ENCODE assay signal across 8 cellular contexts in genomic region chr13:113816925-113817859, GRCh38. TPM values are rescaled to one million over a fixed set of nuclear protein-coding genes. Genes with fewer than 3 reads are reported as not detected.
DNase-seq lines count a peak whose midpoint lies in the region; ATAC-seq and TF ChIP-seq lines count a peak whose summit lies in the region.

No MANE protein-coding gene starts in this region.

- H3K36me3 ChIP-seq in lung (ENCODE audit: control insufficient read depth in 2 of 2, insufficient read depth in 2 of 2, low read length in 2 of 2) = peaks cover 0 to 2% of the 10 kb centered on the region in 2 donors

- H3K9me3 ChIP-seq in lung (ENCODE audit: control insufficient read depth in 2 of 2, insufficient read depth in 1 of 2, low read length in 1 of 2) = no peaks in the 10 kb centered on the region

- H3K27me3 ChIP-seq in lung (ENCODE audit: control insufficient read depth, insufficient read depth) = no peaks in the 10 kb centered on the region

- WGBS in lung, 2 donors = 25 to 27% methylated on average over 22 to 25 of the region's 25 CpGs

- peak overlapping the region in 1 of 2 donors; percentile 44 for H3K27ac ChIP-seq in lung (ENCODE audit: low read depth in 1 of 2, low read length in 1 of 2)

- H3K4me3 ChIP-seq in lung = no peak overlapping the region

- peak; percentile 78 for TF ChIP-seq CTCF in lung (IDR thresholded peaks at IDR 0.05; ENCODE audit: control extremely low read depth, extremely low read depth)

- peaks cover 9 to 28% of the 10 kb centered on the region in 2 donors for H3K4me1 ChIP-seq in lung (ENCODE audit: control insufficient read depth in 2 of 2, insufficient read depth in 2 of 2, low read length in 2 of 2)

- ATAC-seq in HG02798 (IDR thresholded peaks at IDR 0.05; ENCODE audit: poor library complexity, unreplicated experiment) = peak; percentile 58
- ATAC-seq in lung (ENCODE audit: insufficient read depth, low FRiP score) = peak; percentile 61
- ATAC-seq in GM19452 (IDR thresholded peaks at IDR 0.05; ENCODE audit: unreplicated experiment) = no peak

- DNase-seq in DMS53 (lab: John Stamatoyannopoulos, UW) = peak; percentile 87
- DNase-seq in NCI-H446 (lab: John Stamatoyannopoulos, UW) = peak; percentile 9 to 38
- peak; percentile 88 to 91 for DNase-seq in activated CD4-positive, alpha-beta T cell treated with anti-CD3 and anti-CD28 coated beads, Interleukin-2, amount 50 U/mL, for 48 hours
- DNase-seq in ecto neural progenitor cell (ENCODE audit: low spot score) = peak; percentile 86
- DNase-seq in lung (ENCODE audit: low spot score) = peak; percentile 83
- peak; percentile 69 for DNase-seq in stimulated activated CD8-positive, alpha-beta memory T cell treated with anti-CD3 and anti-CD28 coated beads, Interleukin-15, amount 100 ng/mL, for 1 hour (ENCODE audit: low read depth)

RNA-seq across cellular contexts. Expression of gene GAS6, which starts 46.7 kb away (rescaled TPM):
- 10 to 100 TPM; 68.5 to 83.8 TPM for total RNA-seq in lung
- 100 to 1,000 TPM in 1 of 2 donors, 10 to 100 TPM in 1; 61.8 to 107 TPM for polyA plus RNA-seq in lung

RNA-seq across cellular contexts. Expression of gene TMEM255B, which starts 58.2 kb away (rescaled TPM):
- total RNA-seq in lung = 10 to 100 TPM in 1 of 2 donors, 1 to 10 TPM in 1; 6.0 to 19.6 TPM
- 10 to 100 TPM; 13.3 to 16.4 TPM for polyA plus RNA-seq in lung

Comparison
In these comparisons a context has a peak if more than half of its experiments do, and no peak if none do; other contexts are left out.
1. DNase-seq: peak in every context shown above with its lines; median percentile 90 in activated CD4-positive, alpha-beta T cell treated with anti-CD3 and anti-CD28 coated beads, Interleukin-2, amount 50 U/mL, for 48 hours; 87 in DMS53; 86 in ecto neural progenitor cell; 83 in lung; 69 in stimulated activated CD8-positive, alpha-beta memory T cell treated with anti-CD3 and anti-CD28 coated beads, Interleukin-15, amount 100 ng/mL, for 1 hour; 24 in NCI-H446.